ENCODE assay signal across 1 cellular context in the genomic region with DNA sequence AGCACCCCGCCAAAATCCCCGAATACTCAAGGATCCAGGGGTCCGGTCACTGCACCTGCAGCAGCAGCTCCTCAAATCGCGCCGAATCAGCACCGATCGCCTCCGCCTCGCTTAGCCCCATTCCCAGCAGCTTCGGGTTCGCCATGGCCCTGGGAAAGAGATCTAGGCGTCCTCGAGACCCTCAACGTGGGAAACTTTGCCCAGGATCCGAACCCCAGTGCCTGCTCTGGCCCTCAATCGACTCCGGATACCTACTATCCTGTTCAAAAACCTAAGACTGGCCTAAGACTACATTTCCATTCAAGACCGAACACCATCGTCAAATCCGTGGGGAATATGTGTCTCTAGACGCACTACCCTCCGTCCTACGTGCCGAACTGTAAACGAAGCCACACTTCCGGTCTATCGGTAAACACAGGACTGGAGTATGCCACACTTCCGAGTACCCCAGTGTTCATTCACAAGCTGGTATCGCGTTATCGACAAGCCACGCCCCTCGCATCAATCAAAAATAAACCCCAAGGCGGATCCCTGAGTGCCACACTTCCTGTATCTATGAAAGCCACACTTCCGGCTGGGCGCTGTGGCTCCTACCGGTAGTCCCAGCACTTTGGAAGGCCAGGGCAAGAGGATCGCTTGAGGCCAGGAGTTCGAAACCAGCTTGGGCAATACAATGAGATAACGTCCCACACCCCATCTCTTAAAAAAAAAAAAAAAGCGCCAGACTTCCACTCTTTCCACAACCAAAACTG.
TF ChIP-seq lines count a peak whose summit lies in the region.

PIH1D1 (minus strand) TSS at position 385 of the 752 bp plus-strand sequence; CDS start at position 145, 240 bp downstream.

TF ChIP-seq in K562, 482 proteins besides CTCF, POLR2A, EP300 and RAD21 (continued from another document and continues in another):
- TF ChIP-seq ZNF318 (IDR thresholded peaks at IDR 0.05; ENCODE audit: borderline replicate concordance in 1 of 2, low read depth in 1 of 2) (no peak), ZNF740 (CRISPR knock-in tag; IDR thresholded peaks at IDR 0.05) (no peak), ZNF740 (tag; IDR thresholded peaks at IDR 0.05) (no peak), KLF13 (tag; IDR thresholded peaks at IDR 0.05; ENCODE audit: borderline replicate concordance, low read depth) (no peak), ZNF584 (CRISPR knock-in tag; IDR thresholded peaks at IDR 0.05; ENCODE audit: low read depth) (no peak), ZFP91 (CRISPR knock-in tag; IDR thresholded peaks at IDR 0.05) (no peak), SMARCA5 (IDR thresholded peaks at IDR 0.05) (no peak), AFF4 (CRISPR knock-in tag; IDR thresholded peaks at IDR 0.05) (no peak), GATA2 (CRISPR knock-in tag; IDR thresholded peaks at IDR 0.05) (peak; percentile 54), CEBPB (tag; IDR thresholded peaks at IDR 0.05) (no peak), HDAC6 (IDR thresholded peaks at IDR 0.05; ENCODE audit: low read depth, low read length) (no peak), DLX4 (CRISPR knock-in tag; IDR thresholded peaks at IDR 0.05) (no peak), ZNF785 (CRISPR knock-in tag; IDR thresholded peaks at IDR 0.05) (no peak), TAL1 (IDR thresholded peaks at IDR 0.05) (no peak), FOXM1 (IDR thresholded peaks at IDR 0.05; ENCODE audit: low read depth) (0 out of 2 replicates have a peak, but pooled peaks have one; percentile 14), FOXM1 (CRISPR knock-in tag; IDR thresholded peaks at IDR 0.05; ENCODE audit: low read depth) (no peak), ZNF324 (CRISPR knock-in tag; IDR thresholded peaks at IDR 0.05) (no peak), TSC22D4 (tag; IDR thresholded peaks at IDR 0.05) (no peak), RAD51 (IDR thresholded peaks at IDR 0.05; ENCODE audit: borderline replicate concordance, low read depth) (no peak), MEIS2 (IDR thresholded peaks at IDR 0.05; ENCODE audit: partially characterized antibody) (peak; percentile 99), TARDBP (IDR thresholded peaks at IDR 0.05) (no peak), L3MBTL2 (IDR thresholded peaks at IDR 0.05) (peak; percentile 41; the same call in 1 of the 2 replicates), ZC3H11A (IDR thresholded peaks at IDR 0.05; ENCODE audit: low read depth, low read length) (no peak), ERF (CRISPR knock-in tag; IDR thresholded peaks at IDR 0.05) (no peak)
- TF ChIP-seq, protein P1, sequence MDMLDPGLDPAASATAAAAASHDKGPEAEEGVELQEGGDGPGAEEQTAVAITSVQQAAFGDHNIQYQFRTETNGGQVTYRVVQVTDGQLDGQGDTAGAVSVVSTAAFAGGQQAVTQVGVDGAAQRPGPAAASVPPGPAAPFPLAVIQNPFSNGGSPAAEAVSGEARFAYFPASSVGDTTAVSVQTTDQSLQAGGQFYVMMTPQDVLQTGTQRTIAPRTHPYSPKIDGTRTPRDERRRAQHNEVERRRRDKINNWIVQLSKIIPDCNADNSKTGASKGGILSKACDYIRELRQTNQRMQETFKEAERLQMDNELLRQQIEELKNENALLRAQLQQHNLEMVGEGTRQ (CRISPR knock-in tag; IDR thresholded peaks at IDR 0.05), result no peak
- TF ChIP-seq, protein P2, sequence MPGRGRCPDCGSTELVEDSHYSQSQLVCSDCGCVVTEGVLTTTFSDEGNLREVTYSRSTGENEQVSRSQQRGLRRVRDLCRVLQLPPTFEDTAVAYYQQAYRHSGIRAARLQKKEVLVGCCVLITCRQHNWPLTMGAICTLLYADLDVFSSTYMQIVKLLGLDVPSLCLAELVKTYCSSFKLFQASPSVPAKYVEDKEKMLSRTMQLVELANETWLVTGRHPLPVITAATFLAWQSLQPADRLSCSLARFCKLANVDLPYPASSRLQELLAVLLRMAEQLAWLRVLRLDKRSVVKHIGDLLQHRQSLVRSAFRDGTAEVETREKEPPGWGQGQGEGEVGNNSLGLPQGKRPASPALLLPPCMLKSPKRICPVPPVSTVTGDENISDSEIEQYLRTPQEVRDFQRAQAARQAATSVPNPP (IDR thresholded peaks at IDR 0.05; ENCODE audit: borderline replicate concordance, insufficient read depth, insufficient read length), result no peak
- TF ChIP-seq, protein P3, sequence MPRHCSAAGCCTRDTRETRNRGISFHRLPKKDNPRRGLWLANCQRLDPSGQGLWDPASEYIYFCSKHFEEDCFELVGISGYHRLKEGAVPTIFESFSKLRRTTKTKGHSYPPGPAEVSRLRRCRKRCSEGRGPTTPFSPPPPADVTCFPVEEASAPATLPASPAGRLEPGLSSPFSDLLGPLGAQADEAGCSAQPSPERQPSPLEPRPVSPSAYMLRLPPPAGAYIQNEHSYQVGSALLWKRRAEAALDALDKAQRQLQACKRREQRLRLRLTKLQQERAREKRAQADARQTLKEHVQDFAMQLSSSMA (CRISPR knock-in tag; IDR thresholded peaks at IDR 0.05), result peak; percentile 99
- TF ChIP-seq, protein P4, sequence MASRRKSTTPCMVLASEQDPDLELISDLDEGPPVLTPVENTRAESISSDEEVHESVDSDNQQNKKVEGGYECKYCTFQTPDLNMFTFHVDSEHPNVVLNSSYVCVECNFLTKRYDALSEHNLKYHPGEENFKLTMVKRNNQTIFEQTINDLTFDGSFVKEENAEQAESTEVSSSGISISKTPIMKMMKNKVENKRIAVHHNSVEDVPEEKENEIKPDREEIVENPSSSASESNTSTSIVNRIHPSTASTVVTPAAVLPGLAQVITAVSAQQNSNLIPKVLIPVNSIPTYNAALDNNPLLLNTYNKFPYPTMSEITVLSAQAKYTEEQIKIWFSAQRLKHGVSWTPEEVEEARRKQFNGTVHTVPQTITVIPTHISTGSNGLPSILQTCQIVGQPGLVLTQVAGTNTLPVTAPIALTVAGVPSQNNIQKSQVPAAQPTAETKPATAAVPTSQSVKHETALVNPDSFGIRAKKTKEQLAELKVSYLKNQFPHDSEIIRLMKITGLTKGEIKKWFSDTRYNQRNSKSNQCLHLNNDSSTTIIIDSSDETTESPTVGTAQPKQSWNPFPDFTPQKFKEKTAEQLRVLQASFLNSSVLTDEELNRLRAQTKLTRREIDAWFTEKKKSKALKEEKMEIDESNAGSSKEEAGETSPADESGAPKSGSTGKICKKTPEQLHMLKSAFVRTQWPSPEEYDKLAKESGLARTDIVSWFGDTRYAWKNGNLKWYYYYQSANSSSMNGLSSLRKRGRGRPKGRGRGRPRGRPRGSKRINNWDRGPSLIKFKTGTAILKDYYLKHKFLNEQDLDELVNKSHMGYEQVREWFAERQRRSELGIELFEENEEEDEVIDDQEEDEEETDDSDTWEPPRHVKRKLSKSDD (conservative IDR thresholded peaks at IDR 0.05; ENCODE audit: low read length), result no peak; the same call in 1 of the 2 replicates
